Comparison of ENCODE assay signal across 7 cellular contexts in the genomic region with DNA sequence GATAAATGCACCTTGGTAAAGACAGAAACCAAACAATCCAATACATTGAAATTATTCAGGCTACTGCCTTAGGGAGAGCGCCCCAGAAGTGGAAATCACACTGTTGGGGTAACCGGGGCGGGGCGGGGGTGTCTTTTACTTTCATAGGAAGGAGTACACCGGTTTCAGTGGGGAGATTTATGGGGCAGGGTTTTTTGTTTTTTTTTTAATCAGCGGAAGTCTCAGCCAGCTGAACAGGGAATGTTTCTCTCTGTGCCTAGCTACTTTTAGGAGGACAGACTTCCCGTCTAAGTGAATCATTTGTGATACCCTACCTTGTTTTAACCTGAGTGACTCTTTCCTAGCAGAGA. TPM values are rescaled to one million over a fixed set of nuclear protein-coding genes. Genes with fewer than 3 reads are reported as not detected.
DNase-seq lines count a peak whose midpoint lies in the region; ATAC-seq and TF ChIP-seq lines count a peak whose summit lies in the region.
"Not testable (repeated sequence)": the region's sequence is repeated elsewhere in the genome, so short reads cannot be mapped to it uniquely, and the experiment has no call there.

No MANE protein-coding gene starts in this region.

- not testable (repeated sequence) for H3K4me3 Mint-ChIP-seq in activated B cell treated with CpG ODN at 0.5 μM for 24 hours

- not testable (repeated sequence) for TF ChIP-seq CTCF in activated B cell treated with CpG ODN at 0.5 μM for 24 hours (IDR thresholded peaks at IDR 0.05); foreskin keratinocyte (conservative IDR thresholded peaks at IDR 0.05)

- H3K27ac Mint-ChIP-seq in activated B cell treated with CpG ODN at 0.5 μM for 24 hours: not testable (repeated sequence)

- H3K4me1 Mint-ChIP-seq in activated B cell treated with CpG ODN at 0.5 μM for 24 hours: not testable (repeated sequence)

- not testable (repeated sequence) for H3K27me3 ChIP-seq in foreskin keratinocyte

- not testable (repeated sequence) for H3K27me3 Mint-ChIP-seq in activated B cell treated with CpG ODN at 0.5 μM for 24 hours

- H3K36me3 Mint-ChIP-seq in activated B cell treated with CpG ODN at 0.5 μM for 24 hours (ENCODE audit: low read depth): not testable (repeated sequence)

- DNase-seq in activated B cell treated with CpG ODN at 0.5 μM for 24 hours, foreskin keratinocyte: not testable (repeated sequence)

- POLR2A ChIA-PET in activated B cell treated with CpG ODN at 0.5 μM for 24 hours (lab: Charles Lee): not testable (repeated sequence)

- intact Hi-C loops in activated B cell treated with CpG ODN at 0.5 μM for 24 hours (cut with micrococcal nuclease): not testable (repeated sequence)

- ATAC-seq in GM18868 (IDR thresholded peaks at IDR 0.05; ENCODE audit: unreplicated experiment) (peak; percentile 28), GM19455 (IDR thresholded peaks at IDR 0.05; ENCODE audit: unreplicated experiment) (peak; percentile 32), GM21723 (IDR thresholded peaks at IDR 0.05; ENCODE audit: unreplicated experiment) (peak; percentile 34), HG02884 (IDR thresholded peaks at IDR 0.05; ENCODE audit: unreplicated experiment) (peak; percentile 19), HG03159 (IDR thresholded peaks at IDR 0.05; ENCODE audit: unreplicated experiment) (peak; percentile 18), activated B cell treated with CpG ODN at 0.5 μM for 24 hours (ENCODE audit: low read depth) (peak; percentile 18), foreskin keratinocyte (peak; percentile 16)

- not testable (repeated sequence) for H3K4me1 ChIP-seq in foreskin keratinocyte

- H3K9me3 Mint-ChIP-seq in activated B cell treated with CpG ODN at 0.5 μM for 24 hours: not testable (repeated sequence)

- CTCF ChIA-PET in activated B cell treated with CpG ODN at 0.5 μM for 24 hours (lab: Charles Lee): not testable (repeated sequence)

- not testable (repeated sequence) for H3K27ac ChIP-seq in foreskin keratinocyte

RNA-seq across cellular contexts. Expression of gene FAM156A, which starts 0.7 kb away (rescaled TPM):
- total RNA-seq in activated B cell treated with CpG ODN at 0.5 μM for 24 hours (18.5 and 21.6 TPM in 2 replicates), foreskin keratinocyte (7.8 and 9.5 TPM in 2 replicates)
- 4.7 and 5.8 TPM in 2 replicates for polyA plus RNA-seq in foreskin keratinocyte
